25 cellular contexts compared by ENCODE assay signal in genomic region chr11:8818421-8818820, GRCh38.
"Had no signal": no experiment of that assay in that cellular context is flagged by ENCODE, and none has a peak within 500 bp of the region (broad histone marks: within the 10 kb centered on the region; RNA-seq: fewer than 3 reads in every experiment).

No MANE protein-coding gene starts in this region.

- H3K36me3 Mint-ChIP-seq: naive B cell; naive thymus-derived CD8-positive, alpha-beta T cell; natural killer cell treated with Interleukin-12 subunit alpha and Interleukin-12 subunit beta and Interleukin-15 and Interleukin-18, amount 100 ng/mL, for 72 hours; stimulated activated effector memory CD8-positive, alpha-beta T cell treated with anti-CD3 and anti-CD28 coated beads, Interleukin-12 subunit alpha, Interleukin-12 subunit beta, amount 100 ng/mL, for 72 hours; stimulated activated naive B cell treated with anti-CD40 and anti-IgM and Interleukin-4, amounts not matched to agents 10 μg/mL and 1 μg/mL and 100 μg/mL, for 72 hours had no signal

- H3K27ac Mint-ChIP-seq: naive thymus-derived CD8-positive, alpha-beta T cell; natural killer cell treated with Interleukin-12 subunit alpha and Interleukin-12 subunit beta and Interleukin-15 and Interleukin-18, amount 100 ng/mL, for 72 hours; nephron progenitor cell; stimulated activated effector memory CD8-positive, alpha-beta T cell treated with anti-CD3 and anti-CD28 coated beads, Interleukin-12 subunit alpha, Interleukin-12 subunit beta, amount 100 ng/mL, for 72 hours; stimulated activated naive B cell treated with anti-CD40 and anti-IgM and Interleukin-4, amounts not matched to agents 10 μg/mL and 1 μg/mL and 100 μg/mL, for 72 hours; stimulated activated naive CD8-positive, alpha-beta T cell treated with anti-CD3 and anti-CD28 coated beads, Interleukin-15, Interleukin-2, amounts not matched to agents 100 ng/mL and 50 ng/mL, for 24 hours had no signal

- H3K27ac ChIP-seq: neutrophil, pancreas, psoas muscle, right lobe of liver, stomach, thoracic aorta, tibial artery, transverse colon, upper lobe of left lung, vagina had no signal

- H3K36me3 ChIP-seq: neutrophil, pancreas, right lobe of liver, stomach, thoracic aorta, tibial artery, transverse colon, upper lobe of left lung, vagina had no signal

- DNase-seq: naive B cell; naive thymus-derived CD8-positive, alpha-beta T cell; nephron progenitor cell; nucleus accumbens; pancreas; psoas muscle; right cardiac atrium; right lobe of liver; stimulated activated CD4-positive, alpha-beta T cell treated with anti-CD3 and anti-CD28 coated beads, Interleukin-15, amount 100 ng/mL, for 24 hours; stimulated activated CD4-positive, alpha-beta T cell treated with anti-CD3 and anti-CD28 coated beads, Interleukin-2, amount 100 ng/mL, for 24 hours; stimulated activated CD4-positive, alpha-beta T cell treated with anti-CD3 and anti-CD28 coated beads, Interleukin-2, amount 100 ng/mL, for 48 hours; stimulated activated CD4-positive, alpha-beta T cell treated with anti-CD3 and anti-CD28 coated beads, Interleukin-4, amount 100 ng/mL, for 24 hours; stimulated activated naive B cell treated with anti-CD40 and anti-IgM and Interleukin-4, amounts not matched to agents 10 μg/mL and 1 μg/mL and 100 μg/mL, for 72 hours; stimulated activated naive CD4-positive, alpha-beta T cell treated with Interleukin-2 at 50 U/mL for 16 hours; stomach; tibial artery; transverse colon; upper lobe of left lung had no signal

- H3K27me3 ChIP-seq: neutrophil, pancreas, right lobe of liver, stomach, tibial artery, transverse colon, upper lobe of left lung, vagina had no signal

- H3K4me1 Mint-ChIP-seq: naive B cell; naive thymus-derived CD8-positive, alpha-beta T cell; stimulated activated effector memory CD8-positive, alpha-beta T cell treated with anti-CD3 and anti-CD28 coated beads, Interleukin-12 subunit alpha, Interleukin-12 subunit beta, amount 100 ng/mL, for 72 hours; stimulated activated naive B cell treated with anti-CD40 and anti-IgM and Interleukin-4, amounts not matched to agents 10 μg/mL and 1 μg/mL and 100 μg/mL, for 72 hours had no signal

- H3K27me3 Mint-ChIP-seq: naive B cell; natural killer cell treated with Interleukin-12 subunit alpha and Interleukin-12 subunit beta and Interleukin-15 and Interleukin-18, amount 100 ng/mL, for 72 hours had no signal

- H3K9me3 Mint-ChIP-seq: naive thymus-derived CD8-positive, alpha-beta T cell; natural killer cell treated with Interleukin-12 subunit alpha and Interleukin-12 subunit beta and Interleukin-15 and Interleukin-18, amount 100 ng/mL, for 72 hours; stimulated activated effector memory CD8-positive, alpha-beta T cell treated with anti-CD3 and anti-CD28 coated beads, Interleukin-12 subunit alpha, Interleukin-12 subunit beta, amount 100 ng/mL, for 72 hours; stimulated activated naive B cell treated with anti-CD40 and anti-IgM and Interleukin-4, amounts not matched to agents 10 μg/mL and 1 μg/mL and 100 μg/mL, for 72 hours; stimulated activated naive CD8-positive, alpha-beta T cell treated with anti-CD3 and anti-CD28 coated beads, Interleukin-15, Interleukin-2, amounts not matched to agents 100 ng/mL and 50 ng/mL, for 24 hours had no signal

- H3K4me3 ChIP-seq: pancreas, psoas muscle, right lobe of liver, skin epidermis, stomach, thoracic aorta, tibial artery, transverse colon, upper lobe of left lung, vagina had no signal

- H3K9me3 ChIP-seq: neutrophil, pancreas, psoas muscle, right lobe of liver, stomach, thoracic aorta, tibial artery, transverse colon, upper lobe of left lung, vagina had no signal

- H3K4me3 Mint-ChIP-seq: naive B cell; naive thymus-derived CD8-positive, alpha-beta T cell; natural killer cell treated with Interleukin-12 subunit alpha and Interleukin-12 subunit beta and Interleukin-15 and Interleukin-18, amount 100 ng/mL, for 72 hours; nephron progenitor cell; stimulated activated effector memory CD8-positive, alpha-beta T cell treated with anti-CD3 and anti-CD28 coated beads, Interleukin-12 subunit alpha, Interleukin-12 subunit beta, amount 100 ng/mL, for 72 hours; stimulated activated naive B cell treated with anti-CD40 and anti-IgM and Interleukin-4, amounts not matched to agents 10 μg/mL and 1 μg/mL and 100 μg/mL, for 72 hours; stimulated activated naive CD8-positive, alpha-beta T cell treated with anti-CD3 and anti-CD28 coated beads, Interleukin-15, Interleukin-2, amounts not matched to agents 100 ng/mL and 50 ng/mL, for 24 hours had no signal

- H3K4me1 ChIP-seq: right lobe of liver had no signal
